ENCODE assay signal across 24 cellular contexts in the genomic region with DNA sequence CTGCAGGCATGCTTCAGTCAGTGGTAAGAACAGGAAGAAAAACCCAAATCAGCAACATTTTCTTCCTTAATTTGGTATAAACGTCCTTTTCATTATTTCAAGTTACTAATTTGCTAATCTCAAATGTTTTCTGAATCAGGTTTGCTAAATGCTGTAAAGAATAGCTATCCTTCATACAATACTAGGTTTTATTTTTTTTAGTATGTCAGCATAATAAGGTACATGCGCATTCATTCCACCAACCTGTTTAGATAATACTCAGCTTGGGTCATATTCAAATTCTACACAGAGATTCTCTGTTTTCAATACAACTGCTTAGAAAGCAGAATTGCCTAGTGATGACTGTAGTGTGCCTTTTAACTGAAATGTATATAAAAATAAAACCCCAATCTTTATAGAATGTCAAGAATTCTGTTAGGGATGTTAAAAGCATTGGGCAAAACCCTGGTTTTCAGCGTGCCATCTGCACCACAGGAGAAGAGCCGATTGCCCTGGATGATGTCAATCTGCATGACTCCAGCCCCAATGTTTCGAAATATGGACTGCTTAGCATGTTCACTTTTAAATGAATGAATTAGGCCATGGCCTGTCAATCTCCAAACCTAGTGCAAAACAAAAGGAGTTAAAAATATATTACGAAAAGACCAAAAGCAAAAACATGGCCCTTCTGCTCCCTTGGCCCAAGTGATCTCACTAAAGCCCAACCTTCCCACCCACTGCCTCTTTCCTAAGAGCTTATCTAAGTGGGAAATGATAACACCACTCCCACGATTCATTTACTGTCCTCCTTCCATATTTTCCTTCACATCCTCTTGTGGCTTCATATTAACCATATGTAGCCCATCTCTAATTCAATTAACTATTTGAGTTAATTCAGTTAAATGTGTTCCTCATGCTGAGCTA.
DNase-seq lines count a peak whose midpoint lies in the region; ATAC-seq and TF ChIP-seq lines count a peak whose summit lies in the region.
"Had no signal": no experiment of that assay in that cellular context is flagged by ENCODE, and none has a peak within 500 bp of the region (broad histone marks: within the 10 kb centered on the region; RNA-seq: fewer than 3 reads in every experiment).

No MANE protein-coding gene starts in this region.

- H3K36me3 ChIP-seq in HUES6 (ENCODE audit: control insufficient read depth, insufficient read depth, low read length) (peaks cover 9% of the 10 kb centered on the region), PC-9 (ENCODE audit: low read depth) (peaks cover 4% of the 10 kb centered on the region; the same call in 1 of the 2 replicates), mesendoderm (ENCODE audit: control insufficient read depth, insufficient read depth, low read length) (no peaks in the 10 kb centered on the region), MG63 (peaks cover 7% of the 10 kb centered on the region)
- H3K36me3 ChIP-seq: gastrocnemius medialis had no signal

- H3F3A ChIP-seq in PC-9 (ENCODE audit: insufficient read depth, low read depth) = peaks cover 13% of the 10 kb centered on the region

- H3K27ac ChIP-seq in HUES6 (ENCODE audit: low read depth, low read length) (peak overlapping the region; percentile 21; the same call in 1 of the 2 replicates), PC-9 (peak overlapping the region; percentile 59; the same call in 1 of the 2 replicates), mesendoderm (ENCODE audit: low read depth, low read length) (no peak overlapping the region)
- H3K27ac ChIP-seq: ascending aorta, C4-2B, gastrocnemius medialis, upper lobe of right lung had no signal

- no CpG with 5 or more reads among the region's 7 CpGs for WGBS in mesendoderm (ENCODE audit: extremely low coverage, insufficient coverage, low lambda C conversion rate)

- DNase-seq in PC-9 (no peak), choroid plexus epithelial cell (ENCODE audit: low read depth) (peak; percentile 38), mesendoderm (no peak), MG63 (no peak)
- DNase-seq in stimulated activated naive B cell treated with anti-CD40 and anti-IgM and Interleukin-4, amounts not matched to agents 10 μg/mL and 1 μg/mL and 100 μg/mL, for 72 hours = no peak
- DNase-seq: activated CD4-positive, alpha-beta T cell treated with anti-CD3 and anti-CD28 coated beads for 48 hours; central memory CD4-positive, alpha-beta T cell; COR-L47; gastrocnemius medialis; naive thymus-derived CD8-positive, alpha-beta T cell; NCI-H1417 treated with DMSO at 0.1 percent for 48 hours; NCI-H2081; nucleus accumbens; substantia nigra; upper lobe of right lung had no signal

- H3K9ac ChIP-seq in HUES6 (ENCODE audit: low read length) = no peak overlapping the region
- H3K9ac ChIP-seq in mesendoderm (ENCODE audit: low read length) = no peak overlapping the region

- no peak overlapping the region for H3K23ac ChIP-seq in mesendoderm (ENCODE audit: low read length)

- H3K9me3 Mint-ChIP-seq in stimulated activated naive B cell treated with anti-CD40 and anti-IgM and Interleukin-4, amounts not matched to agents 10 μg/mL and 1 μg/mL and 100 μg/mL, for 72 hours = no peaks in the 10 kb centered on the region
- H3K9me3 Mint-ChIP-seq: activated naive CD4-positive, alpha-beta T cell treated with anti-CD3 and anti-CD28 coated beads, Interleukin-2, amount 50 U/mL, for 72 hours; dendritic cell treated with granulocyte-macrophage colony-stimulating factor and Interleukin-4, amounts not matched to agents 40 ng/mL and 50 ng/mL, for 4 days; IgD-negative memory B cell; naive thymus-derived CD8-positive, alpha-beta T cell; stimulated activated memory B cell treated with anti-CD40 and anti-IgM and Interleukin-4, amounts not matched to agents 10 μg/mL and 1 μg/mL and 100 μg/mL, for 72 hours; T-helper 2 cell treated with Interferon-gamma antibody and Interleukin-4, amounts not matched to agents 5 μg/mL and 100 μg/mL, for 36 hours had no signal

- peak overlapping the region; percentile 51 for H3K18ac ChIP-seq in mesendoderm (ENCODE audit: low read length)

- H3K56ac ChIP-seq in mesendoderm (ENCODE audit: low read length) = no peak overlapping the region

- no TSS peak for BruUV-seq in PC-9 (replicated peaks; lab: Mats Ljungman, UMichigan)

- no peaks in the 10 kb centered on the region for H3K27me3 ChIP-seq in HUES6 (ENCODE audit: control insufficient read depth, insufficient read depth, low read length)
- no peaks in the 10 kb centered on the region for H3K27me3 ChIP-seq in PC-9 (ENCODE audit: insufficient read depth, low read depth)
- no peaks in the 10 kb centered on the region for H3K27me3 ChIP-seq in mesendoderm (ENCODE audit: insufficient read depth, low read length, poor library complexity)
- H3K27me3 ChIP-seq in MG63 = no peaks in the 10 kb centered on the region
- H3K27me3 ChIP-seq: ascending aorta, gastrocnemius medialis, upper lobe of right lung had no signal

- peaks cover 6% of the 10 kb centered on the region; the same call in 1 of the 2 replicates for H3K4me1 ChIP-seq in HUES6 (ENCODE audit: control insufficient read depth, insufficient read depth, low read length)
- peaks cover 24% of the 10 kb centered on the region for H3K4me1 ChIP-seq in PC-9 (replicated peaks; ENCODE audit: insufficient read depth)
- H3K4me1 ChIP-seq in mesendoderm (ENCODE audit: control insufficient read depth, low read depth, low read length) = peaks cover 8% of the 10 kb centered on the region
- H3K4me1 ChIP-seq: ascending aorta, gastrocnemius medialis, upper lobe of right lung had no signal

- intact Hi-C loops in PC-9 (cut with micrococcal nuclease; ENCODE audit: unreplicated experiment) = no loop called here

- no peak overlapping the region for H3K4me3 ChIP-seq in HUES6 (ENCODE audit: low read depth, low read length)
- H3K4me3 ChIP-seq in PC-9 = no peak overlapping the region
- H3K4me3 ChIP-seq in choroid plexus epithelial cell (ENCODE audit: low read depth, low read length) = no peak overlapping the region
- H3K4me3 ChIP-seq in mesendoderm (ENCODE audit: low read length) = no peak overlapping the region
- no peak overlapping the region for H3K4me3 ChIP-seq in MG63
- H3K4me3 ChIP-seq: ascending aorta, gastrocnemius medialis, upper lobe of right lung had no signal

- H2BK120ac ChIP-seq in mesendoderm (ENCODE audit: low read depth, low read length) = no peak overlapping the region

- H4K20me1 ChIP-seq in PC-9 (ENCODE audit: insufficient read depth) = no peaks in the 10 kb centered on the region

- H2AK5ac ChIP-seq in mesendoderm (ENCODE audit: low read length) = no peak overlapping the region

- CTCF ChIA-PET in PC-9 (lab: Charles Lee) = no interaction called here

- H3K27me3 Mint-ChIP-seq in stimulated activated naive B cell treated with anti-CD40 and anti-IgM and Interleukin-4, amounts not matched to agents 10 μg/mL and 1 μg/mL and 100 μg/mL, for 72 hours = no peaks in the 10 kb centered on the region
- H3K27me3 Mint-ChIP-seq: dendritic cell treated with granulocyte-macrophage colony-stimulating factor and Interleukin-4, amounts not matched to agents 40 ng/mL and 50 ng/mL, for 4 days; IgD-negative memory B cell; naive thymus-derived CD8-positive, alpha-beta T cell; stimulated activated memory B cell treated with anti-CD40 and anti-IgM and Interleukin-4, amounts not matched to agents 10 μg/mL and 1 μg/mL and 100 μg/mL, for 72 hours had no signal

- H2AFZ ChIP-seq in PC-9 = no peak overlapping the region

- no peaks in the 10 kb centered on the region for H3K79me1 ChIP-seq in mesendoderm (ENCODE audit: low read length)

- no peaks in the 10 kb centered on the region for H3K79me2 ChIP-seq in PC-9 (ENCODE audit: low read depth)
- no peaks in the 10 kb centered on the region for H3K79me2 ChIP-seq in mesendoderm (ENCODE audit: control insufficient read depth, insufficient read depth, low read length)

- peaks cover 0 to 3% of the 10 kb centered on the region in 2 donors for H3K4me1 Mint-ChIP-seq in stimulated activated naive B cell treated with anti-CD40 and anti-IgM and Interleukin-4, amounts not matched to agents 10 μg/mL and 1 μg/mL and 100 μg/mL, for 72 hours
- H3K4me1 Mint-ChIP-seq: IgD-negative memory B cell; naive thymus-derived CD8-positive, alpha-beta T cell; stimulated activated memory B cell treated with anti-CD40 and anti-IgM and Interleukin-4, amounts not matched to agents 10 μg/mL and 1 μg/mL and 100 μg/mL, for 72 hours had no signal

- no peaks in the 10 kb centered on the region for H3K9me2 ChIP-seq in PC-9 (ENCODE audit: insufficient read depth)

- H3K9me3 ChIP-seq in HUES6 (ENCODE audit: control insufficient read depth, insufficient read depth, low read depth, low read length) (no peaks in the 10 kb centered on the region), PC-9 (ENCODE audit: insufficient read depth, low read depth) (no peaks in the 10 kb centered on the region), MG63 (0 out of 2 replicates have a peak, but pooled peaks cover 2% of the 10 kb centered on the region)
- H3K9me3 ChIP-seq: ascending aorta, gastrocnemius medialis, upper lobe of right lung had no signal

- H2BK5ac ChIP-seq in mesendoderm (ENCODE audit: low read length) = no peak overlapping the region

- no peak overlapping the region for H2BK15ac ChIP-seq in mesendoderm (replicated peaks; ENCODE audit: low read depth)

- no peak overlapping the region for H3K4ac ChIP-seq in mesendoderm (ENCODE audit: low read depth, low read length)

- H3K27ac Mint-ChIP-seq in stimulated activated naive B cell treated with anti-CD40 and anti-IgM and Interleukin-4, amounts not matched to agents 10 μg/mL and 1 μg/mL and 100 μg/mL, for 72 hours = no peak overlapping the region
- H3K27ac Mint-ChIP-seq: activated naive CD4-positive, alpha-beta T cell treated with anti-CD3 and anti-CD28 coated beads, Interleukin-2, amount 50 U/mL, for 72 hours; dendritic cell treated with granulocyte-macrophage colony-stimulating factor and Interleukin-4, amounts not matched to agents 40 ng/mL and 50 ng/mL, for 4 days; IgD-negative memory B cell; naive thymus-derived CD8-positive, alpha-beta T cell; stimulated activated memory B cell treated with anti-CD40 and anti-IgM and Interleukin-4, amounts not matched to agents 10 μg/mL and 1 μg/mL and 100 μg/mL, for 72 hours; T-helper 2 cell treated with Interferon-gamma antibody and Interleukin-4, amounts not matched to agents 5 μg/mL and 100 μg/mL, for 36 hours had no signal

- no peak for ATAC-seq in HG02981 (IDR thresholded peaks at IDR 0.05; ENCODE audit: unreplicated experiment)
- ATAC-seq in stimulated activated naive B cell treated with anti-CD40 and anti-IgM and Interleukin-4, amounts not matched to agents 10 μg/mL and 1 μg/mL and 100 μg/mL, for 72 hours (replicated peaks) = no peak
- ATAC-seq: activated naive CD4-positive, alpha-beta T cell treated with anti-CD3 and anti-CD28 coated beads, Interleukin-2, amount 50 U/mL, for 72 hours; gastrocnemius medialis; naive thymus-derived CD8-positive, alpha-beta T cell; stimulated activated memory B cell treated with anti-CD40 and anti-IgM and Interleukin-4, amounts not matched to agents 10 μg/mL and 1 μg/mL and 100 μg/mL, for 72 hours; upper lobe of right lung had no signal

- H3K4me2 ChIP-seq in PC-9 = peak overlapping the region; percentile 37; the same call in 1 of the 2 replicates
- H3K4me2 ChIP-seq in mesendoderm (ENCODE audit: low read length) = no peak overlapping the region

- POLR2A ChIA-PET in PC-9 (lab: Charles Lee; ENCODE audit: unreplicated experiment) = interaction anchor here (0.7 kb wide), 1 partner anchor 801 kb away, joined by 5 read pairs; no protein-coding TSS in a partner anchor

- H3K4me3 Mint-ChIP-seq in stimulated activated naive B cell treated with anti-CD40 and anti-IgM and Interleukin-4, amounts not matched to agents 10 μg/mL and 1 μg/mL and 100 μg/mL, for 72 hours = no peak overlapping the region
- H3K4me3 Mint-ChIP-seq: dendritic cell treated with granulocyte-macrophage colony-stimulating factor and Interleukin-4, amounts not matched to agents 40 ng/mL and 50 ng/mL, for 4 days; IgD-negative memory B cell; naive thymus-derived CD8-positive, alpha-beta T cell; stimulated activated memory B cell treated with anti-CD40 and anti-IgM and Interleukin-4, amounts not matched to agents 10 μg/mL and 1 μg/mL and 100 μg/mL, for 72 hours; T-helper 2 cell treated with Interferon-gamma antibody and Interleukin-4, amounts not matched to agents 5 μg/mL and 100 μg/mL, for 36 hours had no signal

- H3K36me3 Mint-ChIP-seq in stimulated activated naive B cell treated with anti-CD40 and anti-IgM and Interleukin-4, amounts not matched to agents 10 μg/mL and 1 μg/mL and 100 μg/mL, for 72 hours = no peaks in the 10 kb centered on the region
- H3K36me3 Mint-ChIP-seq: stimulated activated memory B cell treated with anti-CD40 and anti-IgM and Interleukin-4, amounts not matched to agents 10 μg/mL and 1 μg/mL and 100 μg/mL, for 72 hours had no signal

- no peak overlapping the region for H4K5ac ChIP-seq in mesendoderm (ENCODE audit: low read length)

- no peak for TF ChIP-seq CTCF in PC-9 (conservative IDR thresholded peaks at IDR 0.05)
- TF ChIP-seq CTCF in choroid plexus epithelial cell (conservative IDR thresholded peaks at IDR 0.05; ENCODE audit: low read depth, low read length) = no peak

- no peak overlapping the region for H4K8ac ChIP-seq in mesendoderm (ENCODE audit: low read depth, low read length)
